16 cellular contexts compared by ENCODE assay signal in genomic region chr3:138726966-138727365, GRCh38.
DNase-seq lines count a peak whose midpoint lies in the region; ATAC-seq and TF ChIP-seq lines count a peak whose summit lies in the region.
"Had no signal": no experiment of that assay in that cellular context is flagged by ENCODE, and none has a peak within 500 bp of the region (broad histone marks: within the 10 kb centered on the region; RNA-seq: fewer than 3 reads in every experiment).

No MANE protein-coding gene starts in this region.

- no peak overlapping the region for H3K4me3 ChIP-seq in foreskin fibroblast (ENCODE audit: low read depth in 1 of 2, low read length in 2 of 2)
- H3K4me3 ChIP-seq: sigmoid colon, SK-N-MC had no signal

- peaks cover 19% of the 10 kb centered on the region for H3K4me1 Mint-ChIP-seq in type B pancreatic cell (ENCODE audit: unreplicated experiment)

- H3K4me3 Mint-ChIP-seq in type B pancreatic cell = no peak overlapping the region

- no peaks in the 10 kb centered on the region for H3K9me3 Mint-ChIP-seq in activated naive CD4-positive, alpha-beta T cell treated with anti-CD3 and anti-CD28 coated beads, Interleukin-2, amount 50 U/mL, for 72 hours
- H3K9me3 Mint-ChIP-seq in type B pancreatic cell = no peaks in the 10 kb centered on the region
- H3K9me3 Mint-ChIP-seq: naive thymus-derived CD4-positive, alpha-beta T cell had no signal

- TF ChIP-seq CTCF in foreskin fibroblast (IDR thresholded peaks at IDR 0.05; ENCODE audit: low read depth, low read length) (no peak), type B pancreatic cell (conservative IDR thresholded peaks at IDR 0.05) (no peak)

- no peak for ATAC-seq in activated naive CD4-positive, alpha-beta T cell treated with anti-CD3 and anti-CD28 coated beads, Interleukin-2, amount 50 U/mL, for 72 hours
- ATAC-seq in GM19452 (IDR thresholded peaks at IDR 0.05; ENCODE audit: unreplicated experiment) = no peak

- peaks cover 0 to 6% of the 10 kb centered on the region in 2 donors for H3K36me3 Mint-ChIP-seq in activated naive CD4-positive, alpha-beta T cell treated with anti-CD3 and anti-CD28 coated beads, Interleukin-2, amount 50 U/mL, for 72 hours
- peaks cover 10% of the 10 kb centered on the region for H3K36me3 Mint-ChIP-seq in type B pancreatic cell

- peak overlapping the region; percentile 58 to 68 for H3K27ac Mint-ChIP-seq in activated naive CD4-positive, alpha-beta T cell treated with anti-CD3 and anti-CD28 coated beads, Interleukin-2, amount 50 U/mL, for 72 hours
- peak overlapping the region; percentile 46 for H3K27ac Mint-ChIP-seq in type B pancreatic cell

- DNase-seq in activated naive CD4-positive, alpha-beta T cell treated with anti-CD3 and anti-CD28 coated beads, Interleukin-2, amount 50 U/mL, for 72 hours (ENCODE audit: low spot score in 2 of 2) = no peak
- no peak for DNase-seq in activated naive CD4-positive, alpha-beta T cell treated with anti-CD3 and anti-CD28 coated beads, Interleukin-2, amount 50 U/mL, for 16 hours
- DNase-seq in astrocyte of the hippocampus (ENCODE audit: low read depth, low spot score) = peak; percentile 41
- peak; percentile 16 to 48 for DNase-seq in foreskin fibroblast
- no peak for DNase-seq in type B pancreatic cell (ENCODE audit: extremely low spot score, unreplicated experiment)
- DNase-seq in RKO (ENCODE audit: low spot score) = no peak
- no peak for DNase-seq in inferior parietal cortex (ENCODE audit: extremely low spot score)
- DNase-seq: activated gamma-delta T cell treated with Interleukin-2 at 50 U/mL for 16 hours; central memory CD4-positive, alpha-beta T cell; naive thymus-derived CD4-positive, alpha-beta T cell; NCI-H1417; NCI-H345; sigmoid colon; stimulated activated CD4-positive, alpha-beta T cell treated with anti-CD3 and anti-CD28 coated beads, Interleukin-4, amount 100 ng/mL, for 4 hours had no signal

- no peaks in the 10 kb centered on the region for H3K27me3 Mint-ChIP-seq in type B pancreatic cell
- H3K27me3 Mint-ChIP-seq: naive thymus-derived CD4-positive, alpha-beta T cell had no signal

Comparison
In these comparisons a context has a peak if more than half of its experiments do, and no peak if none do; other contexts are left out.
1. DNase-seq: peak in astrocyte of the hippocampus (single experiment) and foreskin fibroblast (2 of 2); none in activated naive CD4-positive, alpha-beta T cell treated with anti-CD3 and anti-CD28 coated beads, Interleukin-2, amount 50 U/mL, for 72 hours (0 of 2), activated naive CD4-positive, alpha-beta T cell treated with anti-CD3 and anti-CD28 coated beads, Interleukin-2, amount 50 U/mL, for 16 hours (single experiment), type B pancreatic cell (single experiment), RKO (single experiment) and inferior parietal cortex (single experiment).